In genomic region chr5:59099270-59099994, GRCh38 we compare ENCODE assay signal across 9 cellular contexts.
DNase-seq lines count a peak whose midpoint lies in the region; ATAC-seq and TF ChIP-seq lines count a peak whose summit lies in the region.
"Had no signal": no experiment of that assay in that cellular context is flagged by ENCODE, and none has a peak within 500 bp of the region (broad histone marks: within the 10 kb centered on the region; RNA-seq: fewer than 3 reads in every experiment).

No MANE protein-coding gene starts in this region.

- H3K27ac ChIP-seq in suprapubic skin, result no peak overlapping the region

- TF ChIP-seq EP300 in suprapubic skin (IDR thresholded peaks at IDR 0.05), result no peak

- H3K9me3 ChIP-seq in mucosa of descending colon (no peaks in the 10 kb centered on the region), suprapubic skin (no peaks in the 10 kb centered on the region)

- WGBS in suprapubic skin, result 91% methylated on average over 5 of the region's 5 CpGs

- no peak overlapping the region for H3K4me3 ChIP-seq in mucosa of descending colon
- no peak overlapping the region for H3K4me3 ChIP-seq in suprapubic skin

- TF ChIP-seq POLR2A in suprapubic skin (IDR thresholded peaks at IDR 0.05), result no peak

- H3K36me3 ChIP-seq in mucosa of descending colon (ENCODE audit: low read depth) (no peaks in the 10 kb centered on the region), suprapubic skin (no peaks in the 10 kb centered on the region)

- intact Hi-C loops in mucosa of descending colon (cut with DNase I, micrococcal nuclease), result no loop called here

- ATAC-seq in HG03280 (IDR thresholded peaks at IDR 0.05; ENCODE audit: unreplicated experiment) (peak; percentile 96), mucosa of descending colon (peak; percentile 97)
- ATAC-seq: HCT116 had no signal

- H3K4me1 ChIP-seq in mucosa of descending colon (ENCODE audit: low read depth), result peaks cover 7% of the 10 kb centered on the region
- H3K4me1 ChIP-seq in suprapubic skin, result peaks cover 9% of the 10 kb centered on the region

- TF ChIP-seq CTCF in mucosa of descending colon (IDR thresholded peaks at IDR 0.05), result no peak
- TF ChIP-seq CTCF in suprapubic skin (IDR thresholded peaks at IDR 0.05), result no peak

- DNase-seq in ELR (ENCODE audit: low read depth), result peak; percentile 96
- peak; percentile 10 for DNase-seq in activated T-cell treated with anti-CD3 and anti-CD28 coated beads for 4 hours
- DNase-seq in mucosa of descending colon, result peak in 1 of 3 donors; percentile 24
- DNase-seq in Kasumi-1 (lab: John Stamatoyannopoulos, UW), result no peak
- DNase-seq in NCI-H524 (lab: John Stamatoyannopoulos, UW), result no peak
- DNase-seq in germinal center (ENCODE audit: low spot score), result no peak
- no peak for DNase-seq in suprapubic skin (ENCODE audit: low spot score in 2 of 2)

- H3K27me3 ChIP-seq in suprapubic skin, result no peaks in the 10 kb centered on the region

Comparison
In these comparisons a context has a peak if more than half of its experiments do, and no peak if none do; other contexts are left out.
1. DNase-seq: peak in ELR (single experiment) and activated T-cell treated with anti-CD3 and anti-CD28 coated beads for 4 hours (single experiment); none in Kasumi-1 (0 of 2), NCI-H524 (0 of 2), germinal center (single experiment) and suprapubic skin (0 of 2).